In the genomic region with DNA sequence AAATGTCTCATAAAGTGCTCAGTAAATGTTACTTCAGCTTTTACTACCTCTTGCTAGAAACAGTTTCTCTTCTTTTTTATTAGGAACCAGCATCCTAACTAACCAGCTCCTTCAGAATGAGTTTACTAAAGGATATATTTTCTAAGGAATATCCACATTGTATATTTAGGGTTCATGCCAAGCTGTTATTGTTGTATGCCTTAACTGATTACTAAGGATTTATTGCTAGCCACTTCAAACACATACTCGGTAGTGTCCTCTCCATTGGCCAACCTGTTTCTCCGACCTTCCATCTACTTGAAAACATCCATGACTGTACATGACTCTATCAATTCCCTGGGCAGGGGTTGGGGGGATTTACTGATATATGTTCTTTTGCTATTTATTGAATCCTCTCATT, we compare ENCODE assay signal across 1 cellular context.
TF ChIP-seq lines count a peak whose summit lies in the region.

No MANE protein-coding gene starts in this region.

TF ChIP-seq in HepG2, 621 proteins besides CTCF, POLR2A, EP300 and RAD21 (continued from another document):
- TF ChIP-seq, protein P1, sequence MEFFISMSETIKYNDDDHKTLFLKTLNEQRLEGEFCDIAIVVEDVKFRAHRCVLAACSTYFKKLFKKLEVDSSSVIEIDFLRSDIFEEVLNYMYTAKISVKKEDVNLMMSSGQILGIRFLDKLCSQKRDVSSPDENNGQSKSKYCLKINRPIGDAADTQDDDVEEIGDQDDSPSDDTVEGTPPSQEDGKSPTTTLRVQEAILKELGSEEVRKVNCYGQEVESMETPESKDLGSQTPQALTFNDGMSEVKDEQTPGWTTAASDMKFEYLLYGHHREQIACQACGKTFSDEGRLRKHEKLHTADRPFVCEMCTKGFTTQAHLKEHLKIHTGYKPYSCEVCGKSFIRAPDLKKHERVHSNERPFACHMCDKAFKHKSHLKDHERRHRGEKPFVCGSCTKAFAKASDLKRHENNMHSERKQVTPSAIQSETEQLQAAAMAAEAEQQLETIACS (CRISPR knock-in tag; IDR thresholded peaks at IDR 0.05), result no peak
- TF ChIP-seq ZNF800 (CRISPR knock-in tag; IDR thresholded peaks at IDR 0.05) (no peak), NCOA1 (CRISPR knock-in tag; IDR thresholded peaks at IDR 0.05) (no peak), PAX8 (CRISPR knock-in tag; IDR thresholded peaks at IDR 0.05; ENCODE audit: borderline replicate concordance) (no peak), ZZZ3 (CRISPR knock-in tag; IDR thresholded peaks at IDR 0.05; ENCODE audit: borderline replicate concordance) (no peak), ZNF280B (CRISPR knock-in tag; IDR thresholded peaks at IDR 0.05; ENCODE audit: borderline replicate concordance) (no peak)
- TF ChIP-seq, protein P2, sequence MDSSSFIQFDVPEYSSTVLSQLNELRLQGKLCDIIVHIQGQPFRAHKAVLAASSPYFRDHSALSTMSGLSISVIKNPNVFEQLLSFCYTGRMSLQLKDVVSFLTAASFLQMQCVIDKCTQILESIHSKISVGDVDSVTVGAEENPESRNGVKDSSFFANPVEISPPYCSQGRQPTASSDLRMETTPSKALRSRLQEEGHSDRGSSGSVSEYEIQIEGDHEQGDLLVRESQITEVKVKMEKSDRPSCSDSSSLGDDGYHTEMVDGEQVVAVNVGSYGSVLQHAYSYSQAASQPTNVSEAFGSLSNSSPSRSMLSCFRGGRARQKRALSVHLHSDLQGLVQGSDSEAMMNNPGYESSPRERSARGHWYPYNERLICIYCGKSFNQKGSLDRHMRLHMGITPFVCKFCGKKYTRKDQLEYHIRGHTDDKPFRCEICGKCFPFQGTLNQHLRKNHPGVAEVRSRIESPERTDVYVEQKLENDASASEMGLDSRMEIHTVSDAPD (CRISPR knock-in tag; IDR thresholded peaks at IDR 0.05), result no peak
- TF ChIP-seq, protein P3, sequence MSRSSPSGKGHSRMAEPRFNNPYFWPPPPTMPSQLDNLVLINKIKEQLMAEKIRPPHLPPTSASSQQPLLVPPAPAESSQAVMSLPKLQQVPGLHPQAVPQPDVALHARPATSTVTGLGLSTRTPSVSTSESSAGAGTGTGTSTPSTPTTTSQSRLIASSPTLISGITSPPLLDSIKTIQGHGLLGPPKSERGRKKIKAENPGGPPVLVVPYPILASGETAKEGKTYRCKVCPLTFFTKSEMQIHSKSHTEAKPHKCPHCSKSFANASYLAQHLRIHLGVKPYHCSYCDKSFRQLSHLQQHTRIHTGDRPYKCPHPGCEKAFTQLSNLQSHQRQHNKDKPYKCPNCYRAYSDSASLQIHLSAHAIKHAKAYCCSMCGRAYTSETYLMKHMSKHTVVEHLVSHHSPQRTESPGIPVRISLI (CRISPR knock-in tag; IDR thresholded peaks at IDR 0.05; ENCODE audit: borderline replicate concordance), result no peak
